15 cellular contexts compared by ENCODE assay signal in genomic region chr19:35117017-35117570, GRCh38. TPM values are rescaled to one million over a fixed set of nuclear protein-coding genes. Genes with fewer than 3 reads are reported as not detected.
DNase-seq lines count a peak whose midpoint lies in the region; ATAC-seq, FAIRE-seq and TF ChIP-seq lines count a peak whose summit lies in the region.
"Had no signal": no experiment of that assay in that cellular context is flagged by ENCODE, and none has a peak within 500 bp of the region (broad histone marks: within the 10 kb centered on the region; RNA-seq: fewer than 3 reads in every experiment).

No MANE protein-coding gene starts in this region.

- in situ Hi-C loops in K562 (cut with MboI), result no loop called here

- no peak for TF ChIP-seq EP300 in K562 (IDR thresholded peaks at IDR 0.05; ENCODE audit: low read length)

- H3K4me3 Mint-ChIP-seq in activated CD4-positive, alpha-beta T cell treated with anti-CD3 and anti-CD28 coated beads, Interleukin-2, amount 10 ng/mL, durations not matched to agents 7 days and 5 days, result no peak overlapping the region

- FAIRE-seq in K562 (lab: Jason Lieb, UNC) (no peak), keratinocyte (lab: Jason Lieb, UNC) (no peak)
- FAIRE-seq: pancreas had no signal

- BruUV-seq in K562 (replicated peaks; lab: Mats Ljungman, UMichigan), result no TSS peak

- H3K4me1 Mint-ChIP-seq in activated CD4-positive, alpha-beta T cell treated with anti-CD3 and anti-CD28 coated beads, Interleukin-2, amount 10 ng/mL, durations not matched to agents 7 days and 5 days, result peaks cover 8% of the 10 kb centered on the region

- H3K9me3 Mint-ChIP-seq in activated CD4-positive, alpha-beta T cell treated with anti-CD3 and anti-CD28 coated beads, Interleukin-2, amount 10 ng/mL, durations not matched to agents 7 days and 5 days, result no peaks in the 10 kb centered on the region

- H3K27ac ChIP-seq in K562 (ENCODE audit: extremely low read depth, low read depth, low read length), result no peak overlapping the region
- peak overlapping the region; percentile 87 for H3K27ac ChIP-seq in keratinocyte (ENCODE audit: control insufficient read depth, insufficient read depth, low read length)
- peak overlapping the region; percentile 99 for H3K27ac ChIP-seq in substantia nigra (ENCODE audit: low read depth, low read length, poor library complexity, severe bottlenecking)

- no peaks in the 10 kb centered on the region for H3K36me3 Mint-ChIP-seq in activated CD4-positive, alpha-beta T cell treated with anti-CD3 and anti-CD28 coated beads, Interleukin-2, amount 10 ng/mL, durations not matched to agents 7 days and 5 days (ENCODE audit: low read depth)

- H3K9me1 ChIP-seq in K562 (ENCODE audit: control insufficient read depth, insufficient read depth, low read length) (no peaks in the 10 kb centered on the region), keratinocyte (ENCODE audit: control insufficient read depth, extremely low read depth, insufficient read depth, low read length) (no peaks in the 10 kb centered on the region)

- H2AFZ ChIP-seq in K562 (ENCODE audit: low read depth, low read length) (no peak overlapping the region), keratinocyte (ENCODE audit: control insufficient read depth, low read length) (no peak overlapping the region)

- no peak for TF ChIP-seq RAD21 in K562 (CRISPR knock-in tag; conservative IDR thresholded peaks at IDR 0.05 in 1 of 2, IDR thresholded peaks at IDR 0.05 in 1 of 2)

- H4K20me1 ChIP-seq in K562 (replicated peaks; ENCODE audit: control insufficient read depth, insufficient read depth, low read length), result no peaks in the 10 kb centered on the region
- H4K20me1 ChIP-seq in keratinocyte (ENCODE audit: control insufficient read depth, extremely low read depth, insufficient read depth, low read length), result no peaks in the 10 kb centered on the region

- H3K4me2 ChIP-seq in K562 (ENCODE audit: insufficient read depth, low read length) (no peak overlapping the region), keratinocyte (ENCODE audit: control insufficient read depth, extremely low read depth, insufficient read depth, low read depth, low read length) (peak overlapping the region; percentile 100)

- H3K79me2 ChIP-seq in K562 (ENCODE audit: control insufficient read depth, insufficient read depth, low read length) (no peaks in the 10 kb centered on the region), keratinocyte (ENCODE audit: control insufficient read depth, insufficient read depth, low read length) (peaks cover 38% of the 10 kb centered on the region)

- intact Hi-C loops in K562 (cut with micrococcal nuclease), result no loop called here

- POLR2A ChIA-PET in K562 (lab: Yijun Ruan, JAX), result interaction anchor here (0.7 kb wide), 1 partner anchor 25 kb away, joined by 4 read pairs; no protein-coding TSS in a partner anchor
- POLR2A ChIA-PET in activated CD4-positive, alpha-beta T cell treated with anti-CD3 and anti-CD28 coated beads, Interleukin-2, amount 10 ng/mL, durations not matched to agents 7 days and 5 days (lab: Charles Lee), result no interaction called here

- H3K36me3 ChIP-seq in K562 (ENCODE audit: control insufficient read depth, insufficient read depth, low read length), result no peaks in the 10 kb centered on the region
- H3K36me3 ChIP-seq in keratinocyte (ENCODE audit: control insufficient read depth in 2 of 2, extremely low read depth in 1 of 2, insufficient read depth in 2 of 2, low read length in 2 of 2), result peaks cover 7 to 19% of the 10 kb centered on the region in 2 experiments
- H3K36me3 ChIP-seq: pancreas had no signal

- ATAC-seq in K562 (no peak), GM21528 (IDR thresholded peaks at IDR 0.05; ENCODE audit: low FRiP score, unreplicated experiment) (no peak)
- ATAC-seq: pancreas had no signal

- H3K4me1 ChIP-seq in K562 (replicated peaks in 1 of 2; ENCODE audit: control insufficient read depth in 2 of 2, insufficient read depth in 2 of 2, low read length in 2 of 2) (peaks cover 9 to 44% of the 10 kb centered on the region in 2 experiments; a peak in 4 of 5 replicates), keratinocyte (ENCODE audit: control insufficient read depth, extremely low read depth, insufficient read depth, low read length) (peaks cover 64% of the 10 kb centered on the region)

- H3K27me3 ChIP-seq in K562 (ENCODE audit: control insufficient read depth in 2 of 2, insufficient read depth in 2 of 2, low read length in 2 of 2) (peaks cover 0 to 21% of the 10 kb centered on the region in 2 experiments; a peak in 4 of 5 replicates), keratinocyte (ENCODE audit: control insufficient read depth, extremely low read depth, insufficient read depth, low read length) (no peaks in the 10 kb centered on the region)
- H3K27me3 ChIP-seq: pancreas had no signal

- CTCF ChIA-PET in K562 (lab: Yijun Ruan, JAX; ENCODE audit: low intra/inter-chr PET ratio), result no interaction called here
- CTCF ChIA-PET in activated CD4-positive, alpha-beta T cell treated with anti-CD3 and anti-CD28 coated beads, Interleukin-2, amount 10 ng/mL, durations not matched to agents 7 days and 5 days (lab: Charles Lee), result interaction anchor here (0.5 to 1.5 kb wide), 4 partner anchors 50 to 101 kb away, joined by 3 to 6 read pairs (median 5); no protein-coding TSS in a partner anchor

- H3K27me3 Mint-ChIP-seq in activated CD4-positive, alpha-beta T cell treated with anti-CD3 and anti-CD28 coated beads, Interleukin-2, amount 10 ng/mL, durations not matched to agents 7 days and 5 days, result peaks cover 5% of the 10 kb centered on the region

- no peaks in the 10 kb centered on the region for H3K9me3 ChIP-seq in K562 (replicated peaks; ENCODE audit: control insufficient read depth, insufficient read depth, low read depth, low read length)
- no peaks in the 10 kb centered on the region for H3K9me3 ChIP-seq in keratinocyte (ENCODE audit: control insufficient read depth, low read depth, low read length)
- H3K9me3 ChIP-seq: pancreas had no signal

- DNase-seq in LNCaP clone FGC (ENCODE audit: low read depth) (no peak), K562 (ENCODE audit: extremely low read depth in 1 of 4, low spot score in 3 of 4) (no peak), keratinocyte (ENCODE audit: low read depth, low spot score) (no peak), substantia nigra (lab: John Stamatoyannopoulos, UW) (peak in 1 of 49 donors; percentile 18), HUDEP-2 (lab: John Stamatoyannopoulos, UW; ENCODE audit: unreplicated experiment in 76 of 76) (no peak), OCI-M1 (lab: John Stamatoyannopoulos, UW) (no peak)
- no peak for DNase-seq in activated CD4-positive, alpha-beta T cell treated with anti-CD3 and anti-CD28 coated beads, Interleukin-2, amount 10 ng/mL, durations not matched to agents 7 days and 5 days
- DNase-seq: activated CD4-positive, alpha-beta T cell treated with anti-CD3 and anti-CD28 coated beads, Interleukin-2, amount 50 U/mL, for 4 hours; mesendoderm had no signal

- no peak overlapping the region for H3K27ac Mint-ChIP-seq in activated CD4-positive, alpha-beta T cell treated with anti-CD3 and anti-CD28 coated beads, Interleukin-2, amount 10 ng/mL, durations not matched to agents 7 days and 5 days

- dilution Hi-C loops in keratinocyte (cut with MboI; ENCODE audit: extremely low pct_ligation_motif_present, low sequenced_read_pairs), result no loop called here

- H3K9ac ChIP-seq in K562 (ENCODE audit: insufficient read depth in 1 of 2, low read depth in 2 of 2, low read length in 2 of 2), result 0 out of 4 replicates have a peak overlapping the region, but pooled peaks of 1 of the 2 experiments have one; percentile 11
- H3K9ac ChIP-seq in keratinocyte (ENCODE audit: control insufficient read depth, extremely low read depth, insufficient read depth, low read length), result peak overlapping the region; percentile 91

- no peak for TF ChIP-seq CTCF in LNCaP clone FGC (IDR thresholded peaks at IDR 0.05; ENCODE audit: control insufficient read depth, extremely low read depth, insufficient read depth)
- TF ChIP-seq CTCF in K562 (IDR thresholded peaks at IDR 0.05 in 2 of 3, conservative IDR thresholded peaks at IDR 0.05 in 1 of 3; ENCODE audit: insufficient read depth in 2 of 3, low read depth in 1 of 3, low read length in 3 of 3), result no peak
- no peak for TF ChIP-seq CTCF in keratinocyte (optimal IDR thresholded peaks at IDR 0.05 in 1 of 3, IDR thresholded peaks at IDR 0.05 in 1 of 3, conservative IDR thresholded peaks at IDR 0.05 in 1 of 3; ENCODE audit: extremely low read depth in 1 of 3, insufficient read depth in 2 of 3, low read length in 3 of 3)

- peak overlapping the region; percentile 62 for H3K4me3 ChIP-seq in LNCaP clone FGC (ENCODE audit: low read depth, low read length)
- H3K4me3 ChIP-seq in K562, result no peak overlapping the region
- H3K4me3 ChIP-seq in keratinocyte (ENCODE audit: control insufficient read depth in 2 of 3, extremely low read depth in 1 of 3, insufficient read depth in 2 of 3, low read depth in 1 of 3, low read length in 3 of 3), result peak overlapping the region; percentile 93 to 95 (median 94)

- no peak for TF ChIP-seq POLR2A in K562 (conservative IDR thresholded peaks at IDR 0.05)

- WGBS in K562 (ENCODE audit: insufficient coverage, low coverage, missing lambda C conversion rate), result 10% methylated on average over 9 of the region's 9 CpGs

RNA-seq across cellular contexts. Expression of gene FXYD3, which starts 1.5 kb away (rescaled TPM):
- total RNA-seq in K562 (2011; cell fraction: chromatin; rRNA removed; ENCODE audit: low replicate concordance), result not detected in 2 replicates
- total RNA-seq in K562 (2011; cell fraction: nucleolus; rRNA removed), result not detected in 2 replicates
- total RNA-seq in K562 (2011; cell fraction: nucleoplasm; rRNA removed), result not detected in 2 replicates
- total RNA-seq in K562 (2014; rRNA removed) (not detected in 2 replicates), K562 (2014; rRNA removed; fragmentation: Illumina TruSeq; extraction: Trizol) (not detected in 2 replicates), K562 (2015; rRNA removed; fragmentation: Illumina TruSeq; extraction: Trizol) (not detected in 2 replicates), K562 (2021) (0.24 and 0.60 TPM in 2 replicates)
- polyA plus RNA-seq in K562 (2011; rRNA removed) (not detected in 2 replicates), K562 (2014; fragmentation: Illumina TruSeq; extraction: Trizol) (not detected in 2 replicates), K562 (2014; fragmentation: Nextera tagmentation; extraction: Ambion mirVana) (not detected), K562 (2014; rRNA removed) (not detected in 2 replicates), keratinocyte (563 to 2,415 TPM (median 851 TPM) in 3 replicates)
- polyA plus RNA-seq in K562 (2011; cell fraction: cytosol; rRNA removed), result not detected in 2 replicates
- polyA plus RNA-seq in K562 (2011; cell fraction: nucleus; rRNA removed), result not detected in 2 replicates
- 0.16 TPM in 1 of 2 replicates, not detected in the other for polyA plus RNA-seq in K562 (2012)
- not detected in 2 replicates for polyA minus RNA-seq in K562 (2011; rRNA and poly(A)+ RNA removed)
- polyA minus RNA-seq in K562 (2011; cell fraction: cytosol; rRNA and poly(A)+ RNA removed), result not detected in 2 replicates
- not detected in 2 replicates for polyA minus RNA-seq in K562 (2011; cell fraction: nucleus; rRNA and poly(A)+ RNA removed)
- polyA plus RNA-seq in keratinocyte (2011; ENCODE audit: low read depth), result 498 TPM
- polyA plus RNA-seq in keratinocyte (2011; cell fraction: cytosol; rRNA removed), result 945 and 1,085 TPM in 2 replicates
- polyA plus RNA-seq in keratinocyte (2011; cell fraction: nucleus; rRNA removed), result 621 and 766 TPM in 2 replicates
- polyA plus RNA-seq in keratinocyte (2012; ENCODE audit: low replicate concordance), result 829 and 2,475 TPM in 2 replicates
- polyA minus RNA-seq in keratinocyte, result 308 to 665 TPM (median 468 TPM) in 3 replicates
- polyA minus RNA-seq in keratinocyte (2011; cell fraction: cytosol; rRNA and poly(A)+ RNA removed), result 614 TPM
- polyA minus RNA-seq in keratinocyte (2011; cell fraction: nucleus; rRNA and poly(A)+ RNA removed), result 205 and 217 TPM in 2 replicates
- total RNA-seq in activated CD4-positive, alpha-beta T cell treated with anti-CD3 and anti-CD28 coated beads, Interleukin-2, amount 10 ng/mL, durations not matched to agents 7 days and 5 days, result not detected
- total RNA-seq: chondrocyte; fibroblast of lung; T-helper 2 cell treated with Interferon-gamma antibody and Interleukin-4, amounts not matched to agents 100 ng/mL and 5 ng/mL, for 36 hours had no signal
- polyA plus RNA-seq: fibroblast of lung had no signal

RNA-seq across cellular contexts. Expression of gene LGI4, which starts 17.8 kb away (rescaled TPM):
- 1.9 TPM in 2 replicates for total RNA-seq in K562 (2011; cell fraction: chromatin; rRNA removed; ENCODE audit: low replicate concordance)
- total RNA-seq in K562 (2011; cell fraction: nucleolus; rRNA removed), result 0.67 and 0.92 TPM in 2 replicates
- total RNA-seq in K562 (2011; cell fraction: nucleoplasm; rRNA removed), result 0.88 and 0.92 TPM in 2 replicates
- total RNA-seq in K562 (2014; rRNA removed), result 0.14 TPM in 1 of 2 replicates, not detected in the other
- total RNA-seq in K562 (2014; rRNA removed; fragmentation: Illumina TruSeq; extraction: Trizol), result not detected in 2 replicates
- total RNA-seq in K562 (2015; rRNA removed; fragmentation: Illumina TruSeq; extraction: Trizol), result not detected in 2 replicates
- 0.24 TPM in 1 of 2 replicates, not detected in the other for total RNA-seq in K562 (2021)
- polyA plus RNA-seq in K562 (2011; rRNA removed), result 0.29 and 0.73 TPM in 2 replicates
- 0.16 and 0.37 TPM in 2 replicates for polyA plus RNA-seq in K562 (2011; cell fraction: cytosol; rRNA removed)
- 3.1 and 4.6 TPM in 2 replicates for polyA plus RNA-seq in K562 (2011; cell fraction: nucleus; rRNA removed)
- polyA plus RNA-seq in K562 (2012), result 0.35 and 1.6 TPM in 2 replicates
- 0.30 and 0.33 TPM in 2 replicates for polyA plus RNA-seq in K562 (2014; fragmentation: Illumina TruSeq; extraction: Trizol)
- not detected for polyA plus RNA-seq in K562 (2014; fragmentation: Nextera tagmentation; extraction: Ambion mirVana)
- 0.21 and 1.1 TPM in 2 replicates for polyA plus RNA-seq in K562 (2014; rRNA removed)
- not detected in 2 replicates for polyA minus RNA-seq in K562 (2011; rRNA and poly(A)+ RNA removed)
- not detected in 2 replicates for polyA minus RNA-seq in K562 (2011; cell fraction: cytosol; rRNA and poly(A)+ RNA removed)
- 0.54 TPM in 1 of 2 replicates, not detected in the other for polyA minus RNA-seq in K562 (2011; cell fraction: nucleus; rRNA and poly(A)+ RNA removed)
- 0.01 to 0.14 TPM (median 0.10 TPM) in 3 replicates for polyA plus RNA-seq in keratinocyte
- 0.76 TPM for polyA plus RNA-seq in keratinocyte (2011; ENCODE audit: low read depth)
- polyA plus RNA-seq in keratinocyte (2011; cell fraction: cytosol; rRNA removed), result 0.09 TPM in 1 of 2 replicates, not detected in the other
- polyA plus RNA-seq in keratinocyte (2011; cell fraction: nucleus; rRNA removed), result 0.89 and 1.1 TPM in 2 replicates
- polyA plus RNA-seq in keratinocyte (2012; ENCODE audit: low replicate concordance), result 0.11 and 0.93 TPM in 2 replicates
- not detected in 3 replicates for polyA minus RNA-seq in keratinocyte
- polyA minus RNA-seq in keratinocyte (2011; cell fraction: cytosol; rRNA and poly(A)+ RNA removed), result not detected
- polyA minus RNA-seq in keratinocyte (2011; cell fraction: nucleus; rRNA and poly(A)+ RNA removed), result 0.31 TPM in 1 of 2 replicates, not detected in the other
- under 1 TPM; 0.37 to 0.40 TPM for total RNA-seq in activated CD4-positive, alpha-beta T cell treated with anti-CD3 and anti-CD28 coated beads, Interleukin-2, amount 10 ng/mL, durations not matched to agents 7 days and 5 days

RNA-seq across cellular contexts. Expression of gene FXYD1, which starts 21.5 kb away (rescaled TPM):
- 0.67 TPM in 1 of 2 replicates, not detected in the other for total RNA-seq in K562 (2011; cell fraction: chromatin; rRNA removed; ENCODE audit: low replicate concordance)
- 0.50 TPM in 1 of 2 replicates, not detected in the other for total RNA-seq in K562 (2011; cell fraction: nucleolus; rRNA removed)
- not detected in 2 replicates for total RNA-seq in K562 (2011; cell fraction: nucleoplasm; rRNA removed)
- total RNA-seq in K562 (2014; rRNA removed) (2.3 and 2.4 TPM in 2 replicates), K562 (2014; rRNA removed; fragmentation: Illumina TruSeq; extraction: Trizol) (not detected in 2 replicates), K562 (2015; rRNA removed; fragmentation: Illumina TruSeq; extraction: Trizol) (0.60 and 1.3 TPM in 2 replicates), K562 (2021) (1.7 and 2.7 TPM in 2 replicates)
- polyA plus RNA-seq in K562 (2011; rRNA removed) (0.40 and 0.66 TPM in 2 replicates), K562 (2014; fragmentation: Illumina TruSeq; extraction: Trizol) (0.71 and 2.1 TPM in 2 replicates), K562 (2014; fragmentation: Nextera tagmentation; extraction: Ambion mirVana) (not detected), K562 (2014; rRNA removed) (2.4 and 3.2 TPM in 2 replicates), keratinocyte (0.14 to 0.23 TPM (median 0.19 TPM) in 3 replicates)
- 0.16 TPM in 1 of 2 replicates, not detected in the other for polyA plus RNA-seq in K562 (2011; cell fraction: cytosol; rRNA removed)
- 0.49 and 2.1 TPM in 2 replicates for polyA plus RNA-seq in K562 (2011; cell fraction: nucleus; rRNA removed)
- polyA plus RNA-seq in K562 (2012), result 2.1 and 4.4 TPM in 2 replicates
- not detected in 2 replicates for polyA minus RNA-seq in K562 (2011; rRNA and poly(A)+ RNA removed)
- polyA minus RNA-seq in K562 (2011; cell fraction: cytosol; rRNA and poly(A)+ RNA removed), result not detected in 2 replicates
- polyA minus RNA-seq in K562 (2011; cell fraction: nucleus; rRNA and poly(A)+ RNA removed), result 0.67 TPM in 1 of 2 replicates, not detected in the other
- polyA plus RNA-seq in keratinocyte (2011; ENCODE audit: low read depth), result not detected
- not detected in 2 replicates for polyA plus RNA-seq in keratinocyte (2011; cell fraction: cytosol; rRNA removed)
- not detected in 2 replicates for polyA plus RNA-seq in keratinocyte (2011; cell fraction: nucleus; rRNA removed)
- polyA plus RNA-seq in keratinocyte (2012; ENCODE audit: low replicate concordance), result 0.32 and 2.6 TPM in 2 replicates
- not detected in 3 replicates for polyA minus RNA-seq in keratinocyte
- polyA minus RNA-seq in keratinocyte (2011; cell fraction: cytosol; rRNA and poly(A)+ RNA removed), result not detected
- not detected in 2 replicates for polyA minus RNA-seq in keratinocyte (2011; cell fraction: nucleus; rRNA and poly(A)+ RNA removed)
- 1 to 10 TPM; 1.0 to 1.8 TPM for total RNA-seq in activated CD4-positive, alpha-beta T cell treated with anti-CD3 and anti-CD28 coated beads, Interleukin-2, amount 10 ng/mL, durations not matched to agents 7 days and 5 days
- total RNA-seq: RPMI7951 had no signal

RNA-seq across cellular contexts. Expression of gene FXYD7, which starts 26.0 kb away (rescaled TPM):
- 0.39 and 0.76 TPM in 2 replicates for total RNA-seq in K562 (2011; cell fraction: chromatin; rRNA removed; ENCODE audit: low replicate concordance)
- total RNA-seq in K562 (2011; cell fraction: nucleolus; rRNA removed), result not detected in 2 replicates
- not detected in 2 replicates for total RNA-seq in K562 (2011; cell fraction: nucleoplasm; rRNA removed)
- total RNA-seq in K562 (2014; rRNA removed), result not detected in 2 replicates
- not detected in 2 replicates for total RNA-seq in K562 (2014; rRNA removed; fragmentation: Illumina TruSeq; extraction: Trizol)
- total RNA-seq in K562 (2015; rRNA removed; fragmentation: Illumina TruSeq; extraction: Trizol), result 0.26 and 0.36 TPM in 2 replicates
- 0.27 and 0.80 TPM in 2 replicates for total RNA-seq in K562 (2021)
- 0.18 and 0.26 TPM in 2 replicates for polyA plus RNA-seq in K562 (2011; rRNA removed)
- polyA plus RNA-seq in K562 (2011; cell fraction: cytosol; rRNA removed), result 0.24 and 0.51 TPM in 2 replicates
- polyA plus RNA-seq in K562 (2011; cell fraction: nucleus; rRNA removed), result 0.48 and 1.2 TPM in 2 replicates
- 1.4 and 1.5 TPM in 2 replicates for polyA plus RNA-seq in K562 (2012)
- polyA plus RNA-seq in K562 (2014; fragmentation: Illumina TruSeq; extraction: Trizol), result 0.28 TPM in 1 of 2 replicates, not detected in the other
- polyA plus RNA-seq in K562 (2014; fragmentation: Nextera tagmentation; extraction: Ambion mirVana), result under 1 TPM; 0.10 to 0.13 TPM
- 0.32 and 0.46 TPM in 2 replicates for polyA plus RNA-seq in K562 (2014; rRNA removed)
- polyA minus RNA-seq in K562 (2011; rRNA and poly(A)+ RNA removed), result not detected in 2 replicates
- not detected in 2 replicates for polyA minus RNA-seq in K562 (2011; cell fraction: cytosol; rRNA and poly(A)+ RNA removed)
- not detected in 2 replicates for polyA minus RNA-seq in K562 (2011; cell fraction: nucleus; rRNA and poly(A)+ RNA removed)
- polyA plus RNA-seq in keratinocyte, result 0.36 TPM in 1 of 3 replicates, not detected in the others
- polyA plus RNA-seq in keratinocyte (2011; ENCODE audit: low read depth), result not detected
- polyA plus RNA-seq in keratinocyte (2011; cell fraction: cytosol; rRNA removed), result not detected in 2 replicates
- polyA plus RNA-seq in keratinocyte (2011; cell fraction: nucleus; rRNA removed), result not detected in 2 replicates
- polyA plus RNA-seq in keratinocyte (2012; ENCODE audit: low replicate concordance), result 0.24 TPM in 1 of 2 replicates, not detected in the other
- not detected in 3 replicates for polyA minus RNA-seq in keratinocyte
- not detected for polyA minus RNA-seq in keratinocyte (2011; cell fraction: cytosol; rRNA and poly(A)+ RNA removed)
- polyA minus RNA-seq in keratinocyte (2011; cell fraction: nucleus; rRNA and poly(A)+ RNA removed), result not detected in 2 replicates
- total RNA-seq in activated CD4-positive, alpha-beta T cell treated with anti-CD3 and anti-CD28 coated beads, Interleukin-2, amount 10 ng/mL, durations not matched to agents 7 days and 5 days, result 1 to 10 TPM; 4.5 to 5.0 TPM
- total RNA-seq: chondrocyte, fibroblast of lung, RPMI7951 had no signal
- polyA plus RNA-seq: fibroblast of lung had no signal

RNA-seq across cellular contexts. Expression of gene FXYD5, which starts 37.4 kb away (rescaled TPM):
- 134 and 231 TPM in 2 replicates for total RNA-seq in K562 (2011; cell fraction: chromatin; rRNA removed; ENCODE audit: low replicate concordance)
- total RNA-seq in K562 (2011; cell fraction: nucleolus; rRNA removed), result 240 and 311 TPM in 2 replicates
- total RNA-seq in K562 (2011; cell fraction: nucleoplasm; rRNA removed), result 297 and 340 TPM in 2 replicates
- total RNA-seq in K562 (2014; rRNA removed) (174 and 300 TPM in 2 replicates), K562 (2014; rRNA removed; fragmentation: Illumina TruSeq; extraction: Trizol) (122 and 147 TPM in 2 replicates), K562 (2015; rRNA removed; fragmentation: Illumina TruSeq; extraction: Trizol) (252 and 264 TPM in 2 replicates), K562 (2021) (250 and 256 TPM in 2 replicates)
- polyA plus RNA-seq in K562 (2011; rRNA removed) (104 and 125 TPM in 2 replicates), K562 (2014; fragmentation: Illumina TruSeq; extraction: Trizol) (522 and 537 TPM in 2 replicates), K562 (2014; fragmentation: Nextera tagmentation; extraction: Ambion mirVana) (100 to 1,000 TPM; 125 to 198 TPM), K562 (2014; rRNA removed) (120 and 155 TPM in 2 replicates), keratinocyte (82.5 to 457 TPM (median 122 TPM) in 3 replicates)
- polyA plus RNA-seq in K562 (2011; cell fraction: cytosol; rRNA removed), result 271 and 533 TPM in 2 replicates
- polyA plus RNA-seq in K562 (2011; cell fraction: nucleus; rRNA removed), result 105 and 188 TPM in 2 replicates
- 353 and 530 TPM in 2 replicates for polyA plus RNA-seq in K562 (2012)
- 93.8 and 163 TPM in 2 replicates for polyA minus RNA-seq in K562 (2011; rRNA and poly(A)+ RNA removed)
- polyA minus RNA-seq in K562 (2011; cell fraction: cytosol; rRNA and poly(A)+ RNA removed), result 189 and 195 TPM in 2 replicates
- 55.6 and 58.4 TPM in 2 replicates for polyA minus RNA-seq in K562 (2011; cell fraction: nucleus; rRNA and poly(A)+ RNA removed)
- polyA plus RNA-seq in keratinocyte (2011; ENCODE audit: low read depth), result 159 TPM
- polyA plus RNA-seq in keratinocyte (2011; cell fraction: cytosol; rRNA removed), result 216 and 272 TPM in 2 replicates
- polyA plus RNA-seq in keratinocyte (2011; cell fraction: nucleus; rRNA removed), result 163 TPM in 2 replicates
- polyA plus RNA-seq in keratinocyte (2012; ENCODE audit: low replicate concordance), result 191 and 430 TPM in 2 replicates
- polyA minus RNA-seq in keratinocyte, result 206 to 558 TPM (median 224 TPM) in 3 replicates
- polyA minus RNA-seq in keratinocyte (2011; cell fraction: cytosol; rRNA and poly(A)+ RNA removed), result 226 TPM
- 66.2 and 71.1 TPM in 2 replicates for polyA minus RNA-seq in keratinocyte (2011; cell fraction: nucleus; rRNA and poly(A)+ RNA removed)
- 100 to 1,000 TPM; 455 to 524 TPM for total RNA-seq in activated CD4-positive, alpha-beta T cell treated with anti-CD3 and anti-CD28 coated beads, Interleukin-2, amount 10 ng/mL, durations not matched to agents 7 days and 5 days
